Comparison of ENCODE assay signal across 1 cellular context in genomic region chr6:37705239-37706051, GRCh38.
A peak's percentile ranks its signal among the peaks of the same experiment; 100 is the strongest.
TF ChIP-seq lines count a peak whose summit lies in the region.

No MANE protein-coding gene starts in this region.

TF ChIP-seq in K562, 482 proteins besides CTCF, POLR2A, EP300 and RAD21 (continued from another document and continues in another):
- TF ChIP-seq PATZ1 (CRISPR knock-in tag; IDR thresholded peaks at IDR 0.05; ENCODE audit: borderline replicate concordance), result no peak
- TF ChIP-seq TEAD2 (tag; IDR thresholded peaks at IDR 0.05), result no peak
- peak; percentile 94 for TF ChIP-seq EGR1 (conservative IDR thresholded peaks at IDR 0.05)
- 0 out of 4 replicates have a peak, but pooled peaks of 1 of the 2 experiments have one; percentile 33 for TF ChIP-seq SIN3A (IDR thresholded peaks at IDR 0.05; ENCODE audit: borderline replicate concordance in 2 of 2, control insufficient read depth in 1 of 2, low read depth in 2 of 2, low read length in 2 of 2)
- TF ChIP-seq TBP (optimal IDR thresholded peaks at IDR 0.05; ENCODE audit: low read depth, low read length), result peak; percentile 16
- no peak for TF ChIP-seq CHD7 (IDR thresholded peaks at IDR 0.05; ENCODE audit: low read depth, low read length)
- no peak for TF ChIP-seq CBFB (CRISPR knock-in tag; IDR thresholded peaks at IDR 0.05)
- peak; percentile 96 for TF ChIP-seq CTCFL (IDR thresholded peaks at IDR 0.05; ENCODE audit: borderline replicate concordance, insufficient read depth, low read depth, low read length, poor library complexity, severe bottlenecking)
- no peak for TF ChIP-seq ASH1L (IDR thresholded peaks at IDR 0.05; ENCODE audit: borderline replicate concordance, low read depth, partially characterized antibody)
- TF ChIP-seq ZBTB7A (IDR thresholded peaks at IDR 0.05; ENCODE audit: borderline replicate concordance, control insufficient read depth, low read depth, low read length), result peak; percentile 77; the same call in 1 of the 2 replicates
- no peak for TF ChIP-seq ATF1 (CRISPR knock-in tag; IDR thresholded peaks at IDR 0.05)
- TF ChIP-seq ATF1 (tag; IDR thresholded peaks at IDR 0.05), result peak; percentile 65
- TF ChIP-seq SMAD4 (CRISPR knock-in tag; conservative IDR thresholded peaks at IDR 0.05), result no peak
- TF ChIP-seq ZNF239 (CRISPR knock-in tag; IDR thresholded peaks at IDR 0.05), result no peak
- TF ChIP-seq CCAR2 (IDR thresholded peaks at IDR 0.05; ENCODE audit: low read depth, low read length), result no peak
- 0 out of 2 replicates have a peak, but pooled peaks have one; percentile 4 for TF ChIP-seq ZNF384 (IDR thresholded peaks at IDR 0.05; ENCODE audit: low read depth, low read length)
- TF ChIP-seq MYC (IDR thresholded peaks at IDR 0.05; ENCODE audit: low read depth, low read length), result peak; percentile 72
- no peak for TF ChIP-seq MYC (CRISPR knock-in tag; IDR thresholded peaks at IDR 0.05; ENCODE audit: borderline replicate concordance, low read depth)
- 0 out of 2 replicates have a peak, but pooled peaks have one; percentile 41 for TF ChIP-seq JUN (IDR thresholded peaks at IDR 0.05; ENCODE audit: borderline replicate concordance, low read depth, low read length)
- TF ChIP-seq JUN (CRISPR knock-in tag; IDR thresholded peaks at IDR 0.05; ENCODE audit: borderline replicate concordance), result no peak
- no peak for TF ChIP-seq SREBF1 (IDR thresholded peaks at IDR 0.05; ENCODE audit: borderline replicate concordance, low read depth, low read length)
- no peak for TF ChIP-seq CAMTA2 (CRISPR knock-in tag; conservative IDR thresholded peaks at IDR 0.05)
- TF ChIP-seq ZBED1 (IDR thresholded peaks at IDR 0.05), result no peak
- 0 out of 2 replicates have a peak, but pooled peaks have one; percentile 20 for TF ChIP-seq BCOR (IDR thresholded peaks at IDR 0.05)
- TF ChIP-seq ZNF184 (CRISPR knock-in tag; IDR thresholded peaks at IDR 0.05), result no peak
- 0 out of 2 replicates have a peak, but pooled peaks have one; percentile 17 for TF ChIP-seq SMARCE1 (IDR thresholded peaks at IDR 0.05)
- TF ChIP-seq IRF1 (CRISPR knock-in tag; IDR thresholded peaks at IDR 0.05; ENCODE audit: borderline replicate concordance), result no peak
- TF ChIP-seq HCFC1 (IDR thresholded peaks at IDR 0.05; ENCODE audit: low read depth, low read length), result peak; percentile 30; the same call in 1 of the 2 replicates
- TF ChIP-seq YY1 (IDR thresholded peaks at IDR 0.05; ENCODE audit: borderline replicate concordance in 1 of 3, control insufficient read depth in 1 of 3, extremely low read depth in 1 of 3, insufficient read depth in 3 of 3, insufficient read length in 1 of 3, insufficient replicate concordance in 2 of 3, low read depth in 1 of 3, low read length in 2 of 3), result peak in 2 of 3 experiments; percentile 84 to 90
- TF ChIP-seq MEIS2 (IDR thresholded peaks at IDR 0.05; ENCODE audit: partially characterized antibody), result no peak
- TF ChIP-seq ZNF212 (CRISPR knock-in tag; IDR thresholded peaks at IDR 0.05), result no peak
- no peak for TF ChIP-seq NCOA1 (IDR thresholded peaks at IDR 0.05; ENCODE audit: low read depth)
- no peak for TF ChIP-seq STAT6 (CRISPR knock-in tag; IDR thresholded peaks at IDR 0.05)
- TF ChIP-seq ZNF165 (CRISPR knock-in tag; IDR thresholded peaks at IDR 0.05; ENCODE audit: borderline replicate concordance), result no peak
- no peak for TF ChIP-seq NCOR1 (IDR thresholded peaks at IDR 0.05)
- no peak for TF ChIP-seq ZNF583 (CRISPR knock-in tag; IDR thresholded peaks at IDR 0.05)
- TF ChIP-seq TOE1 (IDR thresholded peaks at IDR 0.05; ENCODE audit: borderline replicate concordance), result 0 out of 2 replicates have a peak, but pooled peaks have one; percentile 23
- TF ChIP-seq TOE1 (CRISPR knock-in tag; IDR thresholded peaks at IDR 0.05; ENCODE audit: borderline replicate concordance, low read depth), result no peak
- no peak for TF ChIP-seq POLR2AphosphoS5 (IDR thresholded peaks at IDR 0.05; ENCODE audit: control insufficient read depth, insufficient read depth, low read depth, low read length)
- peak; percentile 64; the same call in 1 of the 2 replicates for TF ChIP-seq ESRRA (IDR thresholded peaks at IDR 0.05; ENCODE audit: borderline replicate concordance, low read depth)
- no peak for TF ChIP-seq ZNF280B (CRISPR knock-in tag; IDR thresholded peaks at IDR 0.05)
